Comparison of ENCODE assay signal across 24 cellular contexts in genomic region chr1:81118550-81118949, GRCh38.
DNase-seq lines count a peak whose midpoint lies in the region; ATAC-seq, FAIRE-seq and TF ChIP-seq lines count a peak whose summit lies in the region.
"Had no signal": no experiment of that assay in that cellular context is flagged by ENCODE, and none has a peak within 500 bp of the region (broad histone marks: within the 10 kb centered on the region; RNA-seq: fewer than 3 reads in every experiment).

No MANE protein-coding gene starts in this region.

- no peak for TF ChIP-seq CTCF in mammary epithelial cell (conservative IDR thresholded peaks at IDR 0.05 in 1 of 2, IDR thresholded peaks at IDR 0.05 in 1 of 2; ENCODE audit: extremely low read depth in 1 of 2, insufficient read depth in 1 of 2, low read depth in 1 of 2, low read length in 2 of 2)
- no peak for TF ChIP-seq CTCF in MCF 10A (IDR thresholded peaks at IDR 0.05; ENCODE audit: unreplicated experiment)
- no peak for TF ChIP-seq CTCF in astrocyte (IDR thresholded peaks at IDR 0.05; ENCODE audit: insufficient read depth, low read depth, low read length)

- DNase-seq in mammary epithelial cell (peak; percentile 54), MCF 10A (ENCODE audit: unreplicated experiment) (no peak), astrocyte (ENCODE audit: low read depth) (peak; percentile 20), fibroblast of peridontal ligament (ENCODE audit: extremely low read depth) (peak; percentile 53), AG20443 (ENCODE audit: low spot score) (no peak)
- DNase-seq in activated T-cell treated with anti-CD3 and anti-CD28 coated beads, Interleukin-2, amount 50 U/mL, for 1 hour = no peak
- DNase-seq: AML-193; Calu3; CD8-positive, alpha-beta memory T cell; GM23248; H9; MV-4-11; NCI-H1694; NCI-H2081; NCI-H2171 treated with DMSO at 0.1 percent for 48 hours; NCI-H748 treated with DMSO at 0.1 percent for 48 hours; SJCRH30; T-helper 1 cell had no signal

- H3K4me1 Mint-ChIP-seq in MCF 10A (ENCODE audit: insufficient read depth, unreplicated experiment) (peaks cover 9% of the 10 kb centered on the region), astrocyte (ENCODE audit: low read depth, unreplicated experiment) (peaks cover 6% of the 10 kb centered on the region)
- H3K4me1 Mint-ChIP-seq: CD8-positive, alpha-beta memory T cell had no signal

- BruUV-seq in mammary epithelial cell (replicated peaks; lab: Mats Ljungman, UMichigan) = no TSS peak
- no TSS peak for BruUV-seq in MCF 10A (replicated peaks; lab: Mats Ljungman, UMichigan)

- FAIRE-seq in astrocyte (lab: Jason Lieb, UNC) = no peak

- no peaks in the 10 kb centered on the region for H3K9me3 Mint-ChIP-seq in MCF 10A (ENCODE audit: unreplicated experiment)
- H3K9me3 Mint-ChIP-seq in astrocyte (ENCODE audit: unreplicated experiment) = no peaks in the 10 kb centered on the region

- H3K4me2 ChIP-seq in mammary epithelial cell (ENCODE audit: insufficient read depth, low read depth, low read length) = peak overlapping the region; percentile 62
- no peak overlapping the region for H3K4me2 ChIP-seq in astrocyte (ENCODE audit: low read length)

- H3K79me2 ChIP-seq in mammary epithelial cell (ENCODE audit: insufficient read depth, low read length) = no peaks in the 10 kb centered on the region
- H3K79me2 ChIP-seq in astrocyte (ENCODE audit: insufficient read depth, low read length) = no peaks in the 10 kb centered on the region

- H3K36me3 Mint-ChIP-seq in MCF 10A (ENCODE audit: insufficient read depth, unreplicated experiment) (no peaks in the 10 kb centered on the region), astrocyte (ENCODE audit: low read depth, unreplicated experiment) (no peaks in the 10 kb centered on the region)
- H3K36me3 Mint-ChIP-seq: CD8-positive, alpha-beta memory T cell; IgD-negative memory B cell had no signal

- no peak overlapping the region for H3K27ac ChIP-seq in mammary epithelial cell (ENCODE audit: insufficient read depth, low read depth, low read length)
- no peak overlapping the region for H3K27ac ChIP-seq in astrocyte (ENCODE audit: low read depth, low read length)
- H3K27ac ChIP-seq: 22Rv1, C4-2B, GM23248, SJCRH30 had no signal

- H3K36me3 ChIP-seq in mammary epithelial cell (ENCODE audit: insufficient read depth, low read length) = no peaks in the 10 kb centered on the region
- no peaks in the 10 kb centered on the region for H3K36me3 ChIP-seq in astrocyte (ENCODE audit: insufficient read depth, low read length)
- H3K36me3 ChIP-seq: SJCRH30 had no signal

- H3K4me3 ChIP-seq in mammary epithelial cell (replicated peaks in 1 of 3; ENCODE audit: insufficient read depth in 1 of 3, low read depth in 2 of 3, low read length in 3 of 3) (no peak overlapping the region), astrocyte (ENCODE audit: insufficient read depth, low read depth, low read length) (no peak overlapping the region)
- H3K4me3 ChIP-seq: GM23248, SJCRH30 had no signal

- POLR2A ChIA-PET in MCF 10A (lab: Yijun Ruan, JAX) = interaction anchor here (0.6 to 0.7 kb wide), 3 partner anchors 10 to 33 kb away, joined by 3 to 5 read pairs (median 4); no protein-coding TSS in a partner anchor

- H2AFZ ChIP-seq in mammary epithelial cell (ENCODE audit: low read depth, low read length) (no peak overlapping the region), astrocyte (ENCODE audit: low read depth, low read length) (no peak overlapping the region)
- H2AFZ ChIP-seq: GM23248 had no signal

- H3K27me3 ChIP-seq in mammary epithelial cell (ENCODE audit: insufficient read depth, low read length) (no peaks in the 10 kb centered on the region), astrocyte (ENCODE audit: insufficient read depth, low read length) (no peaks in the 10 kb centered on the region)
- H3K27me3 ChIP-seq: SJCRH30 had no signal

- intact Hi-C loops in mammary epithelial cell (cut with micrococcal nuclease) = loop anchor here (2.0 kb wide), 1 partner anchor 56 kb away; no protein-coding TSS in a partner anchor
- intact Hi-C loops in MCF 10A (cut with micrococcal nuclease) = no loop called here

- CTCF ChIA-PET in mammary epithelial cell (lab: Charles Lee; ENCODE audit: low non-redundant PET) = interaction anchor here (0.6 kb wide), 1 partner anchor 8 kb away, joined by 6 read pairs; no protein-coding TSS in a partner anchor
- CTCF ChIA-PET in MCF 10A (lab: Yijun Ruan, JAX) = interaction anchor here (0.7 kb wide), 1 partner anchor 57 kb away, joined by 3 read pairs; no protein-coding TSS in a partner anchor

- no peaks in the 10 kb centered on the region for H4K20me1 ChIP-seq in mammary epithelial cell (ENCODE audit: insufficient read depth, low read length)
- H4K20me1 ChIP-seq in astrocyte (ENCODE audit: insufficient read depth, low read length) = no peaks in the 10 kb centered on the region

- no peak overlapping the region for H3K27ac Mint-ChIP-seq in MCF 10A (ENCODE audit: low read depth, unreplicated experiment)
- H3K27ac Mint-ChIP-seq in astrocyte (ENCODE audit: unreplicated experiment) = no peak overlapping the region
- H3K27ac Mint-ChIP-seq: CD8-positive, alpha-beta memory T cell; H9; IgD-negative memory B cell had no signal

- H3K27me3 Mint-ChIP-seq in MCF 10A (ENCODE audit: insufficient read depth, unreplicated experiment) (no peaks in the 10 kb centered on the region), astrocyte (ENCODE audit: low read depth, unreplicated experiment) (no peaks in the 10 kb centered on the region)
- H3K27me3 Mint-ChIP-seq: CD8-positive, alpha-beta memory T cell; IgD-negative memory B cell had no signal

- peaks cover 21% of the 10 kb centered on the region for H3K4me1 ChIP-seq in mammary epithelial cell (ENCODE audit: insufficient read depth, low read length)
- peaks cover 6% of the 10 kb centered on the region for H3K4me1 ChIP-seq in astrocyte (ENCODE audit: insufficient read depth, low read length)

- dilution Hi-C loops in mammary epithelial cell (cut with HindIII; ENCODE audit: low sequenced_read_pairs) = no loop called here

- no peaks in the 10 kb centered on the region for H3K9me3 ChIP-seq in mammary epithelial cell (replicated peaks; ENCODE audit: insufficient read depth, low read length)
- no peaks in the 10 kb centered on the region for H3K9me3 ChIP-seq in astrocyte (ENCODE audit: insufficient read depth, low read depth, low read length)
- H3K9me3 ChIP-seq: SJCRH30 had no signal

- no peak overlapping the region for H3K4me3 Mint-ChIP-seq in MCF 10A (ENCODE audit: unreplicated experiment)
- H3K4me3 Mint-ChIP-seq in astrocyte (ENCODE audit: unreplicated experiment) = no peak overlapping the region
- H3K4me3 Mint-ChIP-seq: CD8-positive, alpha-beta memory T cell; H9; IgD-negative memory B cell had no signal

- in situ Hi-C loops in mammary epithelial cell (cut with MboI; ENCODE audit: low sequenced_read_pairs in 2 of 2) = no loop called here

- H3K9ac ChIP-seq in mammary epithelial cell (ENCODE audit: insufficient read depth, low read length) (no peak overlapping the region), astrocyte (ENCODE audit: low read length) (no peak overlapping the region)
- H3K9ac ChIP-seq: GM23248 had no signal

- ATAC-seq in HG02852 (IDR thresholded peaks at IDR 0.05; ENCODE audit: unreplicated experiment) (no peak), HG03521 (IDR thresholded peaks at IDR 0.05; ENCODE audit: unreplicated experiment) (no peak)
- ATAC-seq: Panc1 had no signal

Comparison
In these comparisons a context has a peak if more than half of its experiments do, and no peak if none do; other contexts are left out.
1. DNase-seq: peak in mammary epithelial cell (single experiment), astrocyte (single experiment) and fibroblast of peridontal ligament (single experiment); none in MCF 10A (single experiment), activated T-cell treated with anti-CD3 and anti-CD28 coated beads, Interleukin-2, amount 50 U/mL, for 1 hour (single experiment) and AG20443 (single experiment).